In the genomic region with DNA sequence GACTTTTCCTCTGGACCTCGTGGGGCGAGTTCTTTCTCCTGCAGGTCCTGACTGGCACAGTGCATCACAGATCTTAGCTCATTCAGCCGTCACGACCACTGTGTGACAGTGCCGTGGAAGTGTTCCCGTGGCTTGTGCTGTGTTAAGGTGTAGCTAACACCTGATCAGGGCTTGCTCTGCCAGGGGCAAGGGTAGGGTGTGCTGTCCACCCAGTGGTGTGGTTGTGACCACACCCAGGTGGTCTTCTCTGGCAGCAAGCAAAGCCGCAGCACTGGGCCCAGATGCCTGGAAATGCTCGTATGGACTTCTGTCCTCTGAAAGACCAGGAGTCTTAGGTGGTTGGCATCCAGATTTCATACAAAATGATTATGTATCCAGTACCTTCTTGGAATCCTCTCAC, we compare ENCODE assay signal across 19 cellular contexts.
A peak's percentile ranks its signal among the peaks of the same experiment; 100 is the strongest.
DNase-seq lines count a peak whose midpoint lies in the region; TF ChIP-seq lines count a peak whose summit lies in the region.
"Had no signal": no experiment of that assay in that cellular context is flagged by ENCODE, and none has a peak within 500 bp of the region (broad histone marks: within the 10 kb centered on the region; RNA-seq: fewer than 3 reads in every experiment).

No MANE protein-coding gene starts in this region.

- no peak overlapping the region for H2BK120ac ChIP-seq in H9 (ENCODE audit: low read depth, low read length, poor library complexity, severe bottlenecking)

- no peaks in the 10 kb centered on the region for H3K23me2 ChIP-seq in H9 (ENCODE audit: insufficient read length, low read depth, low read length, poor library complexity, severe bottlenecking)

- TF ChIP-seq EP300 in esophagus muscularis mucosa (IDR thresholded peaks at IDR 0.05) = no peak

- no peak overlapping the region for H4K8ac ChIP-seq in H9 (replicated peaks; ENCODE audit: insufficient read length, low read depth, low read length)

- H3K9me3 Mint-ChIP-seq in H9 (peaks cover 10 to 19% of the 10 kb centered on the region in 2 experiments), chondrocyte (ENCODE audit: low read depth) (peaks cover 12% of the 10 kb centered on the region), osteocyte (ENCODE audit: unreplicated experiment) (peaks cover 34% of the 10 kb centered on the region), type B pancreatic cell (peaks cover 3% of the 10 kb centered on the region)

- H3K56ac ChIP-seq in H9 (ENCODE audit: insufficient read length, low read depth, low read length) = no peak overlapping the region

- H3K9me3 ChIP-seq in H9 (ENCODE audit: control insufficient read depth, low read depth, low read length) (peaks cover 4% of the 10 kb centered on the region), esophagus muscularis mucosa (peaks cover 0 to 8% (median 4%) of the 10 kb centered on the region in 4 donors)
- H3K9me3 ChIP-seq: BE2C, SJCRH30 had no signal

- no peak overlapping the region for H2AK5ac ChIP-seq in H9 (ENCODE audit: insufficient read length, low read length)

- H3K4me3 Mint-ChIP-seq in H9 (no peak overlapping the region), chondrocyte (ENCODE audit: unreplicated experiment) (no peak overlapping the region), osteocyte (ENCODE audit: unreplicated experiment) (no peak overlapping the region), type B pancreatic cell (no peak overlapping the region)
- H3K4me3 Mint-ChIP-seq: CD4-positive, CD25-positive, alpha-beta regulatory T cell had no signal

- H3K27me3 Mint-ChIP-seq in H9 (ENCODE audit: low read depth) (peaks cover 6% of the 10 kb centered on the region; the same call in 1 of the 2 replicates), chondrocyte (ENCODE audit: low read depth) (no peaks in the 10 kb centered on the region), osteocyte (ENCODE audit: unreplicated experiment) (no peaks in the 10 kb centered on the region), type B pancreatic cell (no peaks in the 10 kb centered on the region)
- H3K27me3 Mint-ChIP-seq: CD4-positive, CD25-positive, alpha-beta regulatory T cell had no signal

- peaks cover 0 to 3% (median 2%) of the 10 kb centered on the region in 3 experiments; a peak in 5 of 7 replicates for H3K36me3 Mint-ChIP-seq in H9 (ENCODE audit: insufficient read depth in 1 of 3, low read depth in 3 of 3)
- peaks cover 11% of the 10 kb centered on the region for H3K36me3 Mint-ChIP-seq in chondrocyte (ENCODE audit: low read depth)
- H3K36me3 Mint-ChIP-seq in osteocyte (ENCODE audit: unreplicated experiment) = peaks cover 2% of the 10 kb centered on the region
- H3K36me3 Mint-ChIP-seq in type B pancreatic cell = no peaks in the 10 kb centered on the region
- H3K36me3 Mint-ChIP-seq: CD4-positive, CD25-positive, alpha-beta regulatory T cell had no signal

- no peaks in the 10 kb centered on the region for H4K20me1 ChIP-seq in H9 (ENCODE audit: control insufficient read depth, insufficient read depth, insufficient read length)

- H4K91ac ChIP-seq in H9 (ENCODE audit: insufficient read length, low read depth, low read length) = no peak overlapping the region

- H3T11ph ChIP-seq in H9 (ENCODE audit: low read length) = no peak overlapping the region

- H2BK20ac ChIP-seq in H9 (ENCODE audit: low read depth, low read length, poor library complexity, severe bottlenecking) = no peak overlapping the region

- no peak overlapping the region for H3K18ac ChIP-seq in H9 (ENCODE audit: insufficient read length, low read depth, low read length)

- no peaks in the 10 kb centered on the region for H3K79me2 ChIP-seq in H9 (ENCODE audit: insufficient read depth, low read length)

- no peaks in the 10 kb centered on the region for H3K36me3 ChIP-seq in esophagus muscularis mucosa
- H3K36me3 ChIP-seq: BE2C, SJCRH30 had no signal

- H3K4me1 ChIP-seq in H9 (ENCODE audit: insufficient read depth, low read length) (no peaks in the 10 kb centered on the region), esophagus muscularis mucosa (no peaks in the 10 kb centered on the region)
- H3K4me1 ChIP-seq: BE2C, SJCRH30 had no signal

- H2BK5ac ChIP-seq in H9 (ENCODE audit: insufficient read length, low read length) = no peak overlapping the region

- intact Hi-C loops in esophagus muscularis mucosa (cut with DNase I) = no loop called here

- H2AFZ ChIP-seq in H9 (ENCODE audit: low read length) = no peak overlapping the region
- H2AFZ ChIP-seq: GM23248 had no signal

- H3K27ac Mint-ChIP-seq in H9 (peak overlapping the region in 1 of 3 experiments; percentile 67; a peak in 2 of 7 replicates), chondrocyte (ENCODE audit: unreplicated experiment) (no peak overlapping the region), osteocyte (ENCODE audit: unreplicated experiment) (no peak overlapping the region), type B pancreatic cell (no peak overlapping the region)
- H3K27ac Mint-ChIP-seq: CD4-positive, CD25-positive, alpha-beta regulatory T cell had no signal

- H3K9ac ChIP-seq in H9 (ENCODE audit: extremely low read depth, insufficient read length, low read length) = no peak overlapping the region
- H3K9ac ChIP-seq: GM23248 had no signal

- no peaks in the 10 kb centered on the region for H3K4me1 Mint-ChIP-seq in H9
- H3K4me1 Mint-ChIP-seq in chondrocyte (ENCODE audit: low read depth) = no peaks in the 10 kb centered on the region
- no peaks in the 10 kb centered on the region for H3K4me1 Mint-ChIP-seq in osteocyte (ENCODE audit: unreplicated experiment)
- no peaks in the 10 kb centered on the region for H3K4me1 Mint-ChIP-seq in type B pancreatic cell (ENCODE audit: unreplicated experiment)

- no peak overlapping the region for H3K4ac ChIP-seq in H9 (ENCODE audit: low read depth, low read length)

- H4K5ac ChIP-seq in H9 (ENCODE audit: insufficient read length, low read depth, low read length) = no peak overlapping the region

- H3K27me3 ChIP-seq in H9 (ENCODE audit: insufficient read depth, low read length) = no peaks in the 10 kb centered on the region
- H3K27me3 ChIP-seq in esophagus muscularis mucosa = no peaks in the 10 kb centered on the region
- H3K27me3 ChIP-seq: BE2C, SJCRH30 had no signal

- WGBS in H9 (ENCODE audit: extremely low coverage, insufficient read length, low lambda C conversion rate) = no CpG with 5 or more reads among the region's 8 CpGs
- 76% methylated on average over 3 of the region's 8 CpGs for WGBS in esophagus muscularis mucosa

- TF ChIP-seq CTCF in H9 (conservative IDR thresholded peaks at IDR 0.05) = no peak
- no peak for TF ChIP-seq CTCF in chondrocyte (IDR thresholded peaks at IDR 0.05)
- TF ChIP-seq CTCF in osteocyte (IDR thresholded peaks at IDR 0.05) = no peak
- TF ChIP-seq CTCF in type B pancreatic cell (conservative IDR thresholded peaks at IDR 0.05) = no peak
- no peak for TF ChIP-seq CTCF in esophagus muscularis mucosa (IDR thresholded peaks at IDR 0.05)

- no peaks in the 10 kb centered on the region for H3K79me1 ChIP-seq in H9 (ENCODE audit: insufficient read depth, low read depth, low read length, poor library complexity, severe bottlenecking)

- H3K27ac ChIP-seq in H9 (ENCODE audit: insufficient read length, low read depth, low read length) (no peak overlapping the region), esophagus muscularis mucosa (replicated peaks in 1 of 4) (no peak overlapping the region)
- H3K27ac ChIP-seq: GM23248, SJCRH30 had no signal

- H3K14ac ChIP-seq in H9 (ENCODE audit: insufficient read depth, low read length) = no peak overlapping the region

- TF ChIP-seq POLR2A in esophagus muscularis mucosa (IDR thresholded peaks at IDR 0.05; ENCODE audit: low read depth) = no peak

- H3K4me2 ChIP-seq in H9 (ENCODE audit: insufficient read depth, insufficient read length, low read length) = no peak overlapping the region

- DNase-seq in H9 (peak; percentile 15), chondrocyte (ENCODE audit: low spot score) (peak; percentile 59), osteocyte (ENCODE audit: extremely low spot score, unreplicated experiment) (peak; percentile 62), type B pancreatic cell (ENCODE audit: extremely low spot score, unreplicated experiment) (peak; percentile 52), NOMO-1 treated with DMSO at 0.1 percent for 48 hours (lab: John Stamatoyannopoulos, UW; ENCODE audit: unreplicated experiment) (no peak), esophagus muscularis mucosa (ENCODE audit: extremely low spot score) (no peak), OCI-M1 (lab: John Stamatoyannopoulos, UW) (no peak)
- DNase-seq: BE2C; CD4-positive, CD25-positive, alpha-beta regulatory T cell; DMS79; GM23248; HCEC 1CT; KBM-7; NCI-H1092; NCI-H1436; NCI-H1930; NCI-H510A treated with DMSO at 0.1 percent for 48 hours; NCI-H748 treated with DMSO at 0.1 percent for 48 hours; SJCRH30 had no signal

- no peak overlapping the region for H3K23ac ChIP-seq in H9 (ENCODE audit: insufficient read length, low read depth, low read length)

- H3K4me3 ChIP-seq in esophagus muscularis mucosa = no peak overlapping the region
- H3K4me3 ChIP-seq: GM23248, SJCRH30 had no signal

- no peak overlapping the region for H2BK12ac ChIP-seq in H9 (ENCODE audit: insufficient read length, low read depth, low read length)

- H2BK15ac ChIP-seq in H9 (ENCODE audit: low read depth, low read length) = no peak overlapping the region

Comparison
In these comparisons a context has a peak if more than half of its experiments do, and no peak if none do; other contexts are left out.
1. DNase-seq: peak in H9 (single experiment), chondrocyte (single experiment), osteocyte (single experiment) and type B pancreatic cell (single experiment); none in NOMO-1 treated with DMSO at 0.1 percent for 48 hours (single experiment), esophagus muscularis mucosa (single experiment) and OCI-M1 (single experiment).